ENCODE assay signal across 15 cellular contexts in genomic region chr19:18211683-18212082, GRCh38. TPM values are rescaled to one million over a fixed set of nuclear protein-coding genes. Genes with fewer than 3 reads are reported as not detected.
A peak's percentile ranks its signal among the peaks of the same experiment; 100 is the strongest.
DNase-seq lines count a peak whose midpoint lies in the region; ATAC-seq and TF ChIP-seq lines count a peak whose summit lies in the region.
"Had no signal": no experiment of that assay in that cellular context is flagged by ENCODE, and none has a peak within 500 bp of the region (broad histone marks: within the 10 kb centered on the region; RNA-seq: fewer than 3 reads in every experiment).

No MANE protein-coding gene starts in this region.

- no peak overlapping the region for H2AFZ ChIP-seq in osteoblast (ENCODE audit: low read length)
- H2AFZ ChIP-seq: PC-9 had no signal

- H3K36me3 Mint-ChIP-seq in natural killer cell treated with Interleukin-12 subunit alpha and Interleukin-12 subunit beta and Interleukin-15 and Interleukin-18, amount 100 ng/mL, for 72 hours, result no peaks in the 10 kb centered on the region
- H3K36me3 Mint-ChIP-seq in natural killer cell, result no peaks in the 10 kb centered on the region
- no peaks in the 10 kb centered on the region for H3K36me3 Mint-ChIP-seq in activated T-cell treated with anti-CD3 and anti-CD28 coated beads, Interleukin-2, amount 50 U/mL, for 72 hours (ENCODE audit: insufficient read depth in 2 of 2)

- peaks cover 2% of the 10 kb centered on the region for H4K20me1 ChIP-seq in osteoblast (ENCODE audit: insufficient read depth, low read length)

- no peaks in the 10 kb centered on the region for H3K27me3 ChIP-seq in osteoblast (ENCODE audit: insufficient read depth, low read length)
- H3K27me3 ChIP-seq: BE2C, SJSA1 had no signal

- intact Hi-C loops in natural killer cell (cut with micrococcal nuclease), result no loop called here

- H3K9me3 Mint-ChIP-seq in natural killer cell treated with Interleukin-12 subunit alpha and Interleukin-12 subunit beta and Interleukin-15 and Interleukin-18, amount 100 ng/mL, for 72 hours, result no peaks in the 10 kb centered on the region
- no peaks in the 10 kb centered on the region for H3K9me3 Mint-ChIP-seq in natural killer cell
- no peaks in the 10 kb centered on the region for H3K9me3 Mint-ChIP-seq in activated T-cell treated with anti-CD3 and anti-CD28 coated beads, Interleukin-2, amount 50 U/mL, for 72 hours

- no peak overlapping the region for H3K27ac ChIP-seq in osteoblast (ENCODE audit: low read depth, low read length)
- H3K27ac ChIP-seq: 22Rv1, PC-9, SJSA1 had no signal

- no peaks in the 10 kb centered on the region for H3K36me3 ChIP-seq in osteoblast (ENCODE audit: insufficient read depth, low read length)
- H3K36me3 ChIP-seq: BE2C, SJSA1 had no signal

- no peak overlapping the region for H3K4me2 ChIP-seq in osteoblast (ENCODE audit: insufficient read depth, low read length)
- H3K4me2 ChIP-seq: PC-9 had no signal

- no peak overlapping the region for H3K4me3 ChIP-seq in osteoblast (ENCODE audit: insufficient read depth, low read length)
- H3K4me3 ChIP-seq: PC-9, SJSA1 had no signal

- TF ChIP-seq CTCF in natural killer cell (IDR thresholded peaks at IDR 0.05) (no peak), osteoblast (IDR thresholded peaks at IDR 0.05; ENCODE audit: extremely low read depth, low read depth, low read length) (no peak)

- no peak for ATAC-seq in natural killer cell treated with Interleukin-12 subunit alpha and Interleukin-12 subunit beta and Interleukin-15 and Interleukin-18, amount 100 ng/mL, for 72 hours
- ATAC-seq in natural killer cell, result no peak
- ATAC-seq in activated T-cell treated with anti-CD3 and anti-CD28 coated beads, Interleukin-2, amount 50 U/mL, for 72 hours (replicated peaks in 1 of 2), result no peak

- no peaks in the 10 kb centered on the region for H3K79me2 ChIP-seq in osteoblast (ENCODE audit: insufficient read depth, low read length)

- no peak overlapping the region for H3K4me3 Mint-ChIP-seq in natural killer cell treated with Interleukin-12 subunit alpha and Interleukin-12 subunit beta and Interleukin-15 and Interleukin-18, amount 100 ng/mL, for 72 hours
- H3K4me3 Mint-ChIP-seq in natural killer cell, result no peak overlapping the region
- no peak overlapping the region for H3K4me3 Mint-ChIP-seq in activated T-cell treated with anti-CD3 and anti-CD28 coated beads, Interleukin-2, amount 50 U/mL, for 72 hours

- H3K27ac Mint-ChIP-seq in natural killer cell treated with Interleukin-12 subunit alpha and Interleukin-12 subunit beta and Interleukin-15 and Interleukin-18, amount 100 ng/mL, for 72 hours, result peak overlapping the region; percentile 11 to 68
- no peak overlapping the region for H3K27ac Mint-ChIP-seq in natural killer cell
- no peak overlapping the region for H3K27ac Mint-ChIP-seq in activated T-cell treated with anti-CD3 and anti-CD28 coated beads, Interleukin-2, amount 50 U/mL, for 72 hours

- peaks cover 5 to 16% of the 10 kb centered on the region in 2 donors for H3K27me3 Mint-ChIP-seq in natural killer cell treated with Interleukin-12 subunit alpha and Interleukin-12 subunit beta and Interleukin-15 and Interleukin-18, amount 100 ng/mL, for 72 hours
- H3K27me3 Mint-ChIP-seq in natural killer cell (ENCODE audit: low read depth in 2 of 2), result peaks cover 4 to 12% of the 10 kb centered on the region in 2 donors
- peaks cover 6% of the 10 kb centered on the region for H3K27me3 Mint-ChIP-seq in activated T-cell treated with anti-CD3 and anti-CD28 coated beads, Interleukin-2, amount 50 U/mL, for 72 hours (ENCODE audit: low read depth)

- H3K4me1 ChIP-seq in osteoblast (ENCODE audit: insufficient read depth, low read length), result peaks cover 14% of the 10 kb centered on the region
- H3K4me1 ChIP-seq: BE2C had no signal

- no peaks in the 10 kb centered on the region for H3K9me3 ChIP-seq in osteoblast (ENCODE audit: low read depth, low read length)
- H3K9me3 ChIP-seq: BE2C, SJSA1 had no signal

- H3K4me1 Mint-ChIP-seq in natural killer cell treated with Interleukin-12 subunit alpha and Interleukin-12 subunit beta and Interleukin-15 and Interleukin-18, amount 100 ng/mL, for 72 hours (ENCODE audit: low read depth in 2 of 2), result peaks cover 0 to 3% of the 10 kb centered on the region in 2 donors
- H3K4me1 Mint-ChIP-seq in natural killer cell, result no peaks in the 10 kb centered on the region
- peaks cover 10% of the 10 kb centered on the region for H3K4me1 Mint-ChIP-seq in activated T-cell treated with anti-CD3 and anti-CD28 coated beads, Interleukin-2, amount 50 U/mL, for 72 hours (ENCODE audit: low read depth)

- no peak for DNase-seq in natural killer cell treated with Interleukin-12 subunit alpha and Interleukin-12 subunit beta and Interleukin-15 and Interleukin-18, amount 100 ng/mL, for 72 hours (ENCODE audit: low spot score)
- DNase-seq in natural killer cell (no peak), osteoblast (ENCODE audit: insufficient read length, low spot score, missing footprints) (peak; percentile 4)
- no peak for DNase-seq in activated T-cell treated with anti-CD3 and anti-CD28 coated beads, Interleukin-2, amount 50 U/mL, for 72 hours
- DNase-seq: ACHN, BE2C, KG1, MM.1S, NCI-H2029, NCI-H446, NCI-H526, PC-9, Right ventricle myocardium superior had no signal

RNA-seq across cellular contexts. Expression of gene RAB3A, which starts 7.8 kb away (rescaled TPM):
- 1 to 10 TPM; 3.9 to 5.1 TPM for total RNA-seq in natural killer cell treated with Interleukin-12 subunit alpha and Interleukin-12 subunit beta and Interleukin-15 and Interleukin-18, amount 100 ng/mL, for 72 hours
- 1 to 10 TPM; 5.2 to 7.8 (median 7.6) TPM for total RNA-seq in natural killer cell
- total RNA-seq in osteoblast, result 0.72 and 1.8 TPM in 2 replicates
- total RNA-seq in activated T-cell treated with anti-CD3 and anti-CD28 coated beads, Interleukin-2, amount 50 U/mL, for 72 hours, result 1 to 10 TPM; 1.8 to 1.9 TPM

RNA-seq across cellular contexts. Expression of gene PDE4C, which starts 14.6 kb away (rescaled TPM):
- total RNA-seq in natural killer cell treated with Interleukin-12 subunit alpha and Interleukin-12 subunit beta and Interleukin-15 and Interleukin-18, amount 100 ng/mL, for 72 hours, result 1 to 10 TPM in 1 of 2 donors, under 1 TPM in 1; 0.22 to 1.4 TPM
- total RNA-seq in natural killer cell (not detected), osteoblast (under 0.01 TPM in 1 of 2 replicates, not detected in the other)
- total RNA-seq in activated T-cell treated with anti-CD3 and anti-CD28 coated beads, Interleukin-2, amount 50 U/mL, for 72 hours, result under 1 TPM in 1 of 2 donors, not detected in 1; 0.10 TPM
- total RNA-seq: SJSA1 had no signal

RNA-seq across cellular contexts. Expression of gene MPV17L2, which starts 18.7 kb away (rescaled TPM):
- total RNA-seq in natural killer cell treated with Interleukin-12 subunit alpha and Interleukin-12 subunit beta and Interleukin-15 and Interleukin-18, amount 100 ng/mL, for 72 hours, result 10 to 100 TPM; 17.4 to 34.2 TPM
- total RNA-seq in natural killer cell, result 1 to 10 TPM; 4.1 to 5.6 (median 4.5) TPM
- total RNA-seq in osteoblast, result 8.3 and 9.4 TPM in 2 replicates
- total RNA-seq in activated T-cell treated with anti-CD3 and anti-CD28 coated beads, Interleukin-2, amount 50 U/mL, for 72 hours, result 10 to 100 TPM in 1 of 2 donors, 1 to 10 TPM in 1; 9.8 to 10.1 TPM

RNA-seq across cellular contexts. Expression of gene IFI30, which starts 38.1 kb away (rescaled TPM):
- total RNA-seq in natural killer cell treated with Interleukin-12 subunit alpha and Interleukin-12 subunit beta and Interleukin-15 and Interleukin-18, amount 100 ng/mL, for 72 hours, result 100 to 1,000 TPM in 1 of 2 donors, 10 to 100 TPM in 1; 76.2 to 139 TPM
- total RNA-seq in natural killer cell, result 100 to 1,000 TPM in 1 of 3 donors, 10 to 100 TPM in 2; 38.2 to 109 (median 89.5) TPM
- 110 and 126 TPM in 2 replicates for total RNA-seq in osteoblast
- total RNA-seq in activated T-cell treated with anti-CD3 and anti-CD28 coated beads, Interleukin-2, amount 50 U/mL, for 72 hours, result 10 to 100 TPM; 10.2 to 11.4 TPM

RNA-seq across cellular contexts. Expression of gene PIK3R2, which starts 58.7 kb away (rescaled TPM):
- total RNA-seq in natural killer cell treated with Interleukin-12 subunit alpha and Interleukin-12 subunit beta and Interleukin-15 and Interleukin-18, amount 100 ng/mL, for 72 hours, result 10 to 100 TPM; 12.6 to 20.1 TPM
- total RNA-seq in natural killer cell (10 to 100 TPM; 12.3 to 26.4 (median 16.0) TPM), osteoblast (25.7 and 28.0 TPM in 2 replicates)
- total RNA-seq in activated T-cell treated with anti-CD3 and anti-CD28 coated beads, Interleukin-2, amount 50 U/mL, for 72 hours, result 10 to 100 TPM; 13.3 to 15.4 TPM

Comparison
In these comparisons a context has a peak if more than half of its experiments do, and no peak if none do; other contexts are left out.
1. H3K27ac Mint-ChIP-seq: peak in natural killer cell treated with Interleukin-12 subunit alpha and Interleukin-12 subunit beta and Interleukin-15 and Interleukin-18, amount 100 ng/mL, for 72 hours (2 of 2); none in natural killer cell (0 of 2) and activated T-cell treated with anti-CD3 and anti-CD28 coated beads, Interleukin-2, amount 50 U/mL, for 72 hours (single experiment).